1 cellular context compared by ENCODE assay signal in genomic region chr3:185701891-185702563, GRCh38.
TF ChIP-seq lines count a peak whose summit lies in the region.

No MANE protein-coding gene starts in this region.

TF ChIP-seq in SK-N-SH, 30 proteins besides CTCF, POLR2A, EP300 and RAD21 (continued from another document):
- TF ChIP-seq, protein P1, sequence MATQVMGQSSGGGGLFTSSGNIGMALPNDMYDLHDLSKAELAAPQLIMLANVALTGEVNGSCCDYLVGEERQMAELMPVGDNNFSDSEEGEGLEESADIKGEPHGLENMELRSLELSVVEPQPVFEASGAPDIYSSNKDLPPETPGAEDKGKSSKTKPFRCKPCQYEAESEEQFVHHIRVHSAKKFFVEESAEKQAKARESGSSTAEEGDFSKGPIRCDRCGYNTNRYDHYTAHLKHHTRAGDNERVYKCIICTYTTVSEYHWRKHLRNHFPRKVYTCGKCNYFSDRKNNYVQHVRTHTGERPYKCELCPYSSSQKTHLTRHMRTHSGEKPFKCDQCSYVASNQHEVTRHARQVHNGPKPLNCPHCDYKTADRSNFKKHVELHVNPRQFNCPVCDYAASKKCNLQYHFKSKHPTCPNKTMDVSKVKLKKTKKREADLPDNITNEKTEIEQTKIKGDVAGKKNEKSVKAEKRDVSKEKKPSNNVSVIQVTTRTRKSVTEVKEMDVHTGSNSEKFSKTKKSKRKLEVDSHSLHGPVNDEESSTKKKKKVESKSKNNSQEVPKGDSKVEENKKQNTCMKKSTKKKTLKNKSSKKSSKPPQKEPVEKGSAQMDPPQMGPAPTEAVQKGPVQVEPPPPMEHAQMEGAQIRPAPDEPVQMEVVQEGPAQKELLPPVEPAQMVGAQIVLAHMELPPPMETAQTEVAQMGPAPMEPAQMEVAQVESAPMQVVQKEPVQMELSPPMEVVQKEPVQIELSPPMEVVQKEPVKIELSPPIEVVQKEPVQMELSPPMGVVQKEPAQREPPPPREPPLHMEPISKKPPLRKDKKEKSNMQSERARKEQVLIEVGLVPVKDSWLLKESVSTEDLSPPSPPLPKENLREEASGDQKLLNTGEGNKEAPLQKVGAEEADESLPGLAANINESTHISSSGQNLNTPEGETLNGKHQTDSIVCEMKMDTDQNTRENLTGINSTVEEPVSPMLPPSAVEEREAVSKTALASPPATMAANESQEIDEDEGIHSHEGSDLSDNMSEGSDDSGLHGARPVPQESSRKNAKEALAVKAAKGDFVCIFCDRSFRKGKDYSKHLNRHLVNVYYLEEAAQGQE (IDR thresholded peaks at IDR 0.05; ENCODE audit: low read depth, low read length), result no peak
- TF ChIP-seq, protein P2, sequence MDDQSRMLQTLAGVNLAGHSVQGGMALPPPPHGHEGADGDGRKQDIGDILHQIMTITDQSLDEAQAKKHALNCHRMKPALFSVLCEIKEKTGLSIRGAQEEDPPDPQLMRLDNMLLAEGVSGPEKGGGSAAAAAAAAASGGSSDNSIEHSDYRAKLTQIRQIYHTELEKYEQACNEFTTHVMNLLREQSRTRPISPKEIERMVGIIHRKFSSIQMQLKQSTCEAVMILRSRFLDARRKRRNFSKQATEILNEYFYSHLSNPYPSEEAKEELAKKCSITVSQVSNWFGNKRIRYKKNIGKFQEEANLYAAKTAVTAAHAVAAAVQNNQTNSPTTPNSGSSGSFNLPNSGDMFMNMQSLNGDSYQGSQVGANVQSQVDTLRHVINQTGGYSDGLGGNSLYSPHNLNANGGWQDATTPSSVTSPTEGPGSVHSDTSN (IDR thresholded peaks at IDR 0.05), result no peak
- TF ChIP-seq RXRA (IDR thresholded peaks at IDR 0.05; ENCODE audit: borderline replicate concordance, low read depth) (no peak), FOXJ3 (CRISPR knock-in tag; IDR thresholded peaks at IDR 0.05) (no peak), FOSL2 (IDR thresholded peaks at IDR 0.05; ENCODE audit: borderline replicate concordance, low read depth) (no peak), POLR2AphosphoS5 (IDR thresholded peaks at IDR 0.05; ENCODE audit: low read depth, low read length) (no peak), SMC3 (IDR thresholded peaks at IDR 0.05; ENCODE audit: low read depth, low read length) (no peak)
